5 cellular contexts compared by ENCODE assay signal in the genomic region with DNA sequence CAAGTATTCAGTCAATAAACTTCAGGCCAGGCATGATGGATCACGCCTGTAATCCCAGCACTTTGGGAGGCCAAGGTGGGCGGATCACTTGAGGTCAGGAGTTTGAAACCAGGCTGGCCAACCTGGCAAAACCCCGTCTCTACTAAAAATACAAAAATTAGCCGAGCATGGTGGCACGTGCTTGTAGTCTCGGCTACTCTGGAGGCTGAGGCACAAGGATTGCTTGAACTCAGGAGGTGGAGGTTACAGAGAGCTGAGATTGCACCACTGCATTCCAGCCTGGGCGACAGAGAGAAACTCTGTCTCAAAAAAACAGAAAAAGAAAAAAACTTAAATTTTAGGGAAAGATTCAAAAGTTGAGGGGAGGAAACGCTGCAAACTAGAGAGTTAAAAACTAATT.
DNase-seq lines count a peak whose midpoint lies in the region; ATAC-seq, FAIRE-seq and TF ChIP-seq lines count a peak whose summit lies in the region.
"Not testable (repeated sequence)": the region's sequence is repeated elsewhere in the genome, so short reads cannot be mapped to it uniquely, and the experiment has no call there.

No MANE protein-coding gene starts in this region.

- 38% methylated on average over 8 of the region's 8 CpGs for WGBS in HepG2 (ENCODE audit: low lambda C conversion rate)
- WGBS in trophoblast cell (ENCODE audit: extremely low coverage, insufficient coverage, insufficient read length): no CpG with 5 or more reads among the region's 8 CpGs

- not testable (repeated sequence) for H4K12ac ChIP-seq in trophoblast cell (ENCODE audit: low read depth, low read length)

- not testable (repeated sequence) for H4K8ac ChIP-seq in trophoblast cell (ENCODE audit: low read depth, low read length)

- not testable (repeated sequence) for H3K9me3 ChIP-seq in CD4-positive, CD25-positive, alpha-beta regulatory T cell (ENCODE audit: control insufficient read depth in 2 of 2, low read length in 2 of 2); HepG2 (ENCODE audit: low read length); trophoblast cell (ENCODE audit: insufficient read depth, low read depth, low read length)

- not testable (repeated sequence) for H3K27me3 Mint-ChIP-seq in CD4-positive, CD25-positive, alpha-beta regulatory T cell; GM23338 (ENCODE audit: insufficient read depth, low read depth, poor library complexity); stimulated activated memory B cell treated with anti-CD40 and anti-IgM and Interleukin-4, amounts not matched to agents 10 μg/mL and 1 μg/mL and 100 μg/mL, for 72 hours

- not testable (repeated sequence) for H3K27ac ChIP-seq in CD4-positive, CD25-positive, alpha-beta regulatory T cell (ENCODE audit: insufficient read depth, low read length, poor library complexity, severe bottlenecking); GM23338 (ENCODE audit: low read depth); HepG2 (ENCODE audit: extremely low read length, insufficient read depth, low read length); trophoblast cell (ENCODE audit: low read depth, low read length)

- H3K4ac ChIP-seq in trophoblast cell (ENCODE audit: low read depth, low read length): not testable (repeated sequence)

- not testable (repeated sequence) for DNase-seq in CD4-positive, CD25-positive, alpha-beta regulatory T cell; GM23338 (ENCODE audit: low spot score); HepG2 (ENCODE audit: low spot score)
- DNase-seq in trophoblast cell: peak; percentile 14 to 54

- peak overlapping the region in 2 of 3 donors; percentile 17 to 46 for H3K27ac Mint-ChIP-seq in CD4-positive, CD25-positive, alpha-beta regulatory T cell
- not testable (repeated sequence) for H3K27ac Mint-ChIP-seq in GM23338
- H3K27ac Mint-ChIP-seq in stimulated activated memory B cell treated with anti-CD40 and anti-IgM and Interleukin-4, amounts not matched to agents 10 μg/mL and 1 μg/mL and 100 μg/mL, for 72 hours: peak overlapping the region; percentile 12

- H3K23ac ChIP-seq in trophoblast cell (ENCODE audit: low read length): not testable (repeated sequence)

- peak overlapping the region; percentile 32; the same call in 1 of the 2 replicates for H2AFZ ChIP-seq in GM23338
- not testable (repeated sequence) for H2AFZ ChIP-seq in HepG2 (ENCODE audit: low read length); trophoblast cell (ENCODE audit: insufficient read depth, low read length, poor library complexity)

- not testable (repeated sequence) for H2BK5ac ChIP-seq in trophoblast cell (ENCODE audit: low read depth, low read length, poor library complexity)

- not testable (repeated sequence) for H3K4me3 ChIP-seq in CD4-positive, CD25-positive, alpha-beta regulatory T cell (ENCODE audit: low read depth, low read length); GM23338; HepG2 (replicated peaks in 1 of 3; ENCODE audit: insufficient read depth in 1 of 3, low read depth in 2 of 3, low read length in 3 of 3); trophoblast cell (ENCODE audit: low read depth, low read length)

- POLR2A ChIA-PET in HepG2 (lab: Yijun Ruan, JAX): not testable (repeated sequence)

- peaks cover 5 to 42% (median 27%) of the 10 kb centered on the region in 4 donors for H3K4me1 Mint-ChIP-seq in CD4-positive, CD25-positive, alpha-beta regulatory T cell
- H3K4me1 Mint-ChIP-seq in GM23338: not testable (repeated sequence)
- H3K4me1 Mint-ChIP-seq in stimulated activated memory B cell treated with anti-CD40 and anti-IgM and Interleukin-4, amounts not matched to agents 10 μg/mL and 1 μg/mL and 100 μg/mL, for 72 hours: peaks cover 41% of the 10 kb centered on the region

- H3K14ac ChIP-seq in trophoblast cell (ENCODE audit: low read length): not testable (repeated sequence)

- not testable (repeated sequence) for H3K79me1 ChIP-seq in trophoblast cell (ENCODE audit: low read length)

- not testable (repeated sequence) for BruUV-seq in HepG2 (replicated peaks; lab: Mats Ljungman, UMichigan)

- not testable (repeated sequence) for H3K79me2 ChIP-seq in GM23338 (replicated peaks; ENCODE audit: insufficient read depth); HepG2 (ENCODE audit: insufficient read depth, low read length); trophoblast cell (ENCODE audit: control insufficient read depth, insufficient read depth, low read length, poor library complexity)

- H3K36me3 ChIP-seq in CD4-positive, CD25-positive, alpha-beta regulatory T cell (ENCODE audit: control insufficient read depth, insufficient read depth, low read length); GM23338 (ENCODE audit: insufficient read depth); HepG2 (replicated peaks in 1 of 2; ENCODE audit: control insufficient read depth in 1 of 2, insufficient read depth in 2 of 2, low read length in 2 of 2); trophoblast cell (ENCODE audit: control insufficient read depth in 1 of 2, insufficient read depth in 2 of 2, low read length in 2 of 2): not testable (repeated sequence)

- TF ChIP-seq POLR2A in HepG2 (IDR thresholded peaks at IDR 0.05; ENCODE audit: insufficient read depth in 1 of 2, low read depth in 2 of 2, low read length in 2 of 2): not testable (repeated sequence)

- H3K4me2 ChIP-seq in GM23338; HepG2 (ENCODE audit: low read depth, low read length); trophoblast cell (ENCODE audit: low read length): not testable (repeated sequence)

- not testable (repeated sequence) for H4K91ac ChIP-seq in trophoblast cell (ENCODE audit: low read depth, low read length)

- intact Hi-C loops in HepG2 (cut with micrococcal nuclease; ENCODE audit: unreplicated experiment): not testable (repeated sequence)

- not testable (repeated sequence) for TF ChIP-seq CTCF in GM23338 (conservative IDR thresholded peaks at IDR 0.05; ENCODE audit: low read depth in 2 of 2); HepG2 (CRISPR knock-in tag; IDR thresholded peaks at IDR 0.05)

- H4K20me1 ChIP-seq in GM23338 (replicated peaks; ENCODE audit: insufficient read depth); HepG2 (ENCODE audit: insufficient read depth, low read length): not testable (repeated sequence)

- peak overlapping the region; percentile 8 for H2BK12ac ChIP-seq in trophoblast cell (ENCODE audit: low read length)

- not testable (repeated sequence) for ATAC-seq in CD4-positive, CD25-positive, alpha-beta regulatory T cell (ENCODE audit: low read depth in 2 of 2); GM23338; HepG2; stimulated activated memory B cell treated with anti-CD40 and anti-IgM and Interleukin-4, amounts not matched to agents 10 μg/mL and 1 μg/mL and 100 μg/mL, for 72 hours

- H3K36me3 Mint-ChIP-seq in CD4-positive, CD25-positive, alpha-beta regulatory T cell; GM23338 (ENCODE audit: low read depth); stimulated activated memory B cell treated with anti-CD40 and anti-IgM and Interleukin-4, amounts not matched to agents 10 μg/mL and 1 μg/mL and 100 μg/mL, for 72 hours: not testable (repeated sequence)

- H2BK120ac ChIP-seq in trophoblast cell (ENCODE audit: insufficient read depth, low read length, poor library complexity): peak overlapping the region; percentile 53

- not testable (repeated sequence) for H3K9me2 ChIP-seq in GM23338 (ENCODE audit: insufficient read depth)

- not testable (repeated sequence) for H3F3A ChIP-seq in GM23338 (replicated peaks; ENCODE audit: low read depth)

- in situ Hi-C loops in HepG2 (cut with HindIII; ENCODE audit: extremely low pct_ligation_motif_present, low pct_unique_long_range_greater_than_20kb): not testable (repeated sequence)

- TF ChIP-seq EP300 in HepG2 (IDR thresholded peaks at IDR 0.05; ENCODE audit: low read depth in 2 of 2, low read length in 2 of 2); HepG2 (CRISPR knock-in tag; IDR thresholded peaks at IDR 0.05; ENCODE audit: borderline replicate concordance): not testable (repeated sequence)

- not testable (repeated sequence) for H3K18ac ChIP-seq in trophoblast cell (ENCODE audit: low read length)

- not testable (repeated sequence) for TF ChIP-seq RAD21 in HepG2 (CRISPR knock-in tag; IDR thresholded peaks at IDR 0.05)

- H3K4me1 ChIP-seq in CD4-positive, CD25-positive, alpha-beta regulatory T cell (ENCODE audit: control insufficient read depth, insufficient read depth, low read length, poor library complexity, severe bottlenecking): peaks cover 26% of the 10 kb centered on the region
- not testable (repeated sequence) for H3K4me1 ChIP-seq in GM23338 (ENCODE audit: insufficient read depth)
- H3K4me1 ChIP-seq in HepG2 (ENCODE audit: insufficient read depth, low read length): peaks cover 35% of the 10 kb centered on the region
- H3K4me1 ChIP-seq in trophoblast cell (ENCODE audit: control insufficient read depth in 1 of 2, insufficient read depth in 2 of 2, low read length in 2 of 2): peaks cover 2 to 13% of the 10 kb centered on the region in 2 experiments

- FAIRE-seq in HepG2 (lab: Jason Lieb, UNC): not testable (repeated sequence)

- not testable (repeated sequence) for H3K9me3 Mint-ChIP-seq in CD4-positive, CD25-positive, alpha-beta regulatory T cell; GM23338; stimulated activated memory B cell treated with anti-CD40 and anti-IgM and Interleukin-4, amounts not matched to agents 10 μg/mL and 1 μg/mL and 100 μg/mL, for 72 hours

- H3K9ac ChIP-seq in HepG2 (ENCODE audit: insufficient read depth, low read depth, low read length); trophoblast cell (ENCODE audit: low read length): not testable (repeated sequence)

- not testable (repeated sequence) for H2AK5ac ChIP-seq in trophoblast cell (ENCODE audit: low read length)

- CTCF ChIA-PET in HepG2 (lab: Yijun Ruan, JAX; ENCODE audit: low intra/inter-chr PET ratio, low total read pairs): not testable (repeated sequence)

- H3K27me3 ChIP-seq in CD4-positive, CD25-positive, alpha-beta regulatory T cell (ENCODE audit: control insufficient read depth, insufficient read depth, low read length); GM23338 (ENCODE audit: insufficient read depth); trophoblast cell (ENCODE audit: insufficient read depth, low read length): not testable (repeated sequence)
- peaks cover 0 to 23% of the 10 kb centered on the region in 2 experiments; a peak in 3 of 5 replicates for H3K27me3 ChIP-seq in HepG2 (ENCODE audit: control insufficient read depth in 1 of 2, insufficient read depth in 2 of 2, low read length in 2 of 2)

- not testable (repeated sequence) for H3K4me3 Mint-ChIP-seq in CD4-positive, CD25-positive, alpha-beta regulatory T cell; GM23338; stimulated activated memory B cell treated with anti-CD40 and anti-IgM and Interleukin-4, amounts not matched to agents 10 μg/mL and 1 μg/mL and 100 μg/mL, for 72 hours
